ENCODE assay signal across 29 cellular contexts in genomic region chr4:176690716-176691115, GRCh38.
"Had no signal": no experiment of that assay in that cellular context is flagged by ENCODE, and none has a peak within 500 bp of the region (broad histone marks: within the 10 kb centered on the region; RNA-seq: fewer than 3 reads in every experiment).

No MANE protein-coding gene starts in this region.

- H3K36me3 Mint-ChIP-seq: activated CD4-positive, alpha-beta memory T cell treated with anti-CD3 and anti-CD28 coated beads for 36 hours; activated naive CD4-positive, alpha-beta T cell treated with anti-CD3 and anti-CD28 coated beads, Interleukin-2, amount 50 U/mL, for 72 hours; activated naive CD8-positive, alpha-beta T cell treated with anti-CD3 and anti-CD28 coated beads for 36 hours; T-cell had no signal

- H3K27ac ChIP-seq: adrenal gland, body of pancreas, brain microvascular endothelial cell, breast epithelium, VCaP had no signal

- H3K4me3 ChIP-seq: adrenal gland, body of pancreas, breast epithelium had no signal

- H3K4me1 ChIP-seq: adrenal gland, body of pancreas, breast epithelium had no signal

- H3K27ac Mint-ChIP-seq: activated B cell treated with CpG ODN at 0.5 μM for 24 hours; activated CD4-positive, alpha-beta memory T cell treated with anti-CD3 and anti-CD28 coated beads for 36 hours; activated CD4-positive, alpha-beta T cell treated with anti-CD3 and anti-CD28 coated beads, Interleukin-2, amount 10 ng/mL, durations not matched to agents 24 days and 14 days; activated CD8-positive, alpha-beta T cell treated with anti-CD3 and anti-CD28 coated beads for 36 hours; activated naive CD4-positive, alpha-beta T cell treated with anti-CD3 and anti-CD28 coated beads for 36 hours; activated naive CD4-positive, alpha-beta T cell treated with anti-CD3 and anti-CD28 coated beads, Interleukin-2, amount 50 U/mL, for 72 hours; activated naive CD8-positive, alpha-beta T cell treated with anti-CD3 and anti-CD28 coated beads for 36 hours; activated T-cell treated with anti-CD3 and anti-CD28 coated beads, Interleukin-2, amount 50 U/mL, for 24 hours; activated T-helper 17 cell treated with anti-CD3 and anti-CD28 coated beads, Interleukin-2, amount 50 U/mL, for 72 hours; T-cell; T-helper 17 cell had no signal

- ATAC-seq: activated CD8-positive, alpha-beta T cell treated with anti-CD3 and anti-CD28 coated beads for 36 hours; activated naive CD4-positive, alpha-beta T cell treated with anti-CD3 and anti-CD28 coated beads, Interleukin-2, amount 50 U/mL, for 72 hours; activated T-helper 17 cell treated with anti-CD3 and anti-CD28 coated beads, Interleukin-2, amount 50 U/mL, for 72 hours; body of pancreas; T-cell; T-helper 17 cell had no signal

- H3K36me3 ChIP-seq: adrenal gland, breast epithelium had no signal

- H3K27me3 ChIP-seq: adrenal gland, body of pancreas, brain microvascular endothelial cell, breast epithelium had no signal

- H3K4me3 Mint-ChIP-seq: activated B cell treated with CpG ODN at 0.5 μM for 24 hours; activated CD4-positive, alpha-beta memory T cell treated with anti-CD3 and anti-CD28 coated beads for 36 hours; activated CD4-positive, alpha-beta T cell treated with anti-CD3 and anti-CD28 coated beads, Interleukin-2, amount 10 ng/mL, durations not matched to agents 24 days and 14 days; activated CD8-positive, alpha-beta T cell treated with anti-CD3 and anti-CD28 coated beads for 36 hours; activated naive CD4-positive, alpha-beta T cell treated with anti-CD3 and anti-CD28 coated beads for 36 hours; activated naive CD8-positive, alpha-beta T cell treated with anti-CD3 and anti-CD28 coated beads for 36 hours; activated T-cell treated with anti-CD3 and anti-CD28 coated beads, Interleukin-2, amount 50 U/mL, for 24 hours; activated T-helper 17 cell treated with anti-CD3 and anti-CD28 coated beads, Interleukin-2, amount 50 U/mL, for 72 hours; T-cell; T-helper 17 cell had no signal

- DNase-seq: activated B cell treated with CpG ODN at 0.5 μM for 24 hours; activated CD4-positive, alpha-beta memory T cell treated with anti-CD3 and anti-CD28 coated beads for 36 hours; activated CD4-positive, alpha-beta T cell treated with anti-CD3 and anti-CD28 coated beads for 4 hours; activated CD4-positive, alpha-beta T cell treated with anti-CD3 and anti-CD28 coated beads, Interleukin-2, amount 10 ng/mL, durations not matched to agents 24 days and 14 days; activated CD4-positive, alpha-beta T cell treated with anti-CD3 and anti-CD28 coated beads, Interleukin-2, amount 50 U/mL, for 1 hour; activated CD4-positive, alpha-beta T cell treated with anti-CD3 and anti-CD28 coated beads, Interleukin-2, amount 50 U/mL, for 4 hours; activated CD4-positive, CD25-positive, alpha-beta regulatory T cell treated with anti-CD3 and anti-CD28 coated beads, Interleukin-2, amount 50 U/mL, for 72 hours; activated CD8-positive, alpha-beta memory T cell treated with anti-CD3 and anti-CD28 coated beads, Interleukin-2, amount 50 U/mL, for 48 hours; activated CD8-positive, alpha-beta T cell treated with anti-CD3 and anti-CD28 coated beads for 36 hours; activated effector memory CD4-positive, alpha-beta T cell treated with anti-CD3 and anti-CD28 coated beads, Interleukin-2, amount 50 U/mL, for 16 hours; activated gamma-delta T cell treated with Interleukin-2 at 50 U/mL for 16 hours; activated naive CD4-positive, alpha-beta T cell; activated naive CD4-positive, alpha-beta T cell treated with anti-CD3 and anti-CD28 coated beads for 36 hours; activated naive CD4-positive, alpha-beta T cell treated with anti-CD3 and anti-CD28 coated beads, Interleukin-2, amount 50 U/mL, for 16 hours; activated naive CD8-positive, alpha-beta T cell treated with anti-CD3 and anti-CD28 coated beads for 36 hours; activated T-cell treated with anti-CD3 and anti-CD28 coated beads, Interleukin-2, amount 50 U/mL, for 24 hours; activated T-cell treated with anti-CD3 and anti-CD28 coated beads, Interleukin-2, amount 50 U/mL, for 48 hours; adrenal gland; amniotic stem cell; aorta; body of pancreas; brain microvascular endothelial cell; central memory CD4-positive, alpha-beta T cell; T-cell; T-helper 17 cell had no signal

- H3K9me3 ChIP-seq: adrenal gland, body of pancreas, breast epithelium had no signal

- H3K27me3 Mint-ChIP-seq: activated B cell treated with CpG ODN at 0.5 μM for 24 hours; activated CD4-positive, alpha-beta memory T cell treated with anti-CD3 and anti-CD28 coated beads for 36 hours; activated CD4-positive, alpha-beta T cell treated with anti-CD3 and anti-CD28 coated beads, Interleukin-2, amount 10 ng/mL, durations not matched to agents 24 days and 14 days; activated CD8-positive, alpha-beta T cell treated with anti-CD3 and anti-CD28 coated beads for 36 hours; activated naive CD8-positive, alpha-beta T cell treated with anti-CD3 and anti-CD28 coated beads for 36 hours; activated T-cell treated with anti-CD3 and anti-CD28 coated beads, Interleukin-2, amount 50 U/mL, for 24 hours; activated T-helper 17 cell treated with anti-CD3 and anti-CD28 coated beads, Interleukin-2, amount 50 U/mL, for 72 hours; T-cell; T-helper 17 cell had no signal

- H3K9me3 Mint-ChIP-seq: activated B cell treated with CpG ODN at 0.5 μM for 24 hours; activated CD4-positive, alpha-beta memory T cell treated with anti-CD3 and anti-CD28 coated beads for 36 hours; activated CD4-positive, alpha-beta T cell treated with anti-CD3 and anti-CD28 coated beads, Interleukin-2, amount 10 ng/mL, durations not matched to agents 24 days and 14 days; activated CD8-positive, alpha-beta T cell treated with anti-CD3 and anti-CD28 coated beads for 36 hours; activated naive CD4-positive, alpha-beta T cell treated with anti-CD3 and anti-CD28 coated beads for 36 hours; activated naive CD8-positive, alpha-beta T cell treated with anti-CD3 and anti-CD28 coated beads for 36 hours; activated T-cell treated with anti-CD3 and anti-CD28 coated beads, Interleukin-2, amount 50 U/mL, for 24 hours had no signal

- H3K4me1 Mint-ChIP-seq: activated B cell treated with CpG ODN at 0.5 μM for 24 hours; activated CD4-positive, alpha-beta T cell treated with anti-CD3 and anti-CD28 coated beads, Interleukin-2, amount 10 ng/mL, durations not matched to agents 24 days and 14 days; activated naive CD8-positive, alpha-beta T cell treated with anti-CD3 and anti-CD28 coated beads for 36 hours; activated T-helper 17 cell treated with anti-CD3 and anti-CD28 coated beads, Interleukin-2, amount 50 U/mL, for 72 hours; T-cell; T-helper 17 cell had no signal
